18 cellular contexts compared by ENCODE assay signal in the genomic region with DNA sequence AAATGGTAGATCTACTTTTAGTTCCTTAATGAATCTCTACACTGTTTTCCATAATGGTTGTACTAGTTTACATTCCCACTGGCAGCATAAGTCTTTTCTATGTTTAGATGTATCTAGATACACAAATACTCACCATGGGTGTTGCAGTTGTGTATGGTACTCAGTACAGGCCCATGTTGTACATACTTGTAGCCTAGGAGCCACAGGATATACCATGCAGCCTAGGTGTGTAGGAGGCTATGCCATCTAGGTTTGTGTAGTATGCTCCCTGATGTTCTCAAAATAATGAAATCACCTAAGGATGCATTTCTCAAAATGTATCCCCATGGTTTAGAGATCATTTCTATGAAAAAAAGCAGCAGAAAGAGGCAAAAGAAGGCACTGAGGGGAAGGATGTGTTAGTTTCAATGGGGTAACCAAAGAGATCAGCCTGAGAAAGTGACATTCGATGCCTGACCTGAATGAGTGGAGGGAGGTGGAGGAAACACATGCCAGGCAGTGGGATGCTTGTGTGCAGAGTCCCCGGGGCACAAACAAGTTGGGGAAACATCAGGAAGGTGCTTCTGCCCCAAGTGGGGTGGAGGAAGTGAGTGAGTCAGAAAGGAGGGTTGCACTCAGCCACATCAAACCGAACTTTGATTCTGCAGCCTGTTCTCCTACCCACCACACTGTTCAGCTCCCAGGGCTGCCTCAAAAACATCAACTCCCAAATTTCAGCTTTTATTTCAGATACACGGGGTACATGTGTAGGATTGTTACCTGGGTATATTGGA.
DNase-seq lines count a peak whose midpoint lies in the region; ATAC-seq and TF ChIP-seq lines count a peak whose summit lies in the region.
"Had no signal": no experiment of that assay in that cellular context is flagged by ENCODE, and none has a peak within 500 bp of the region (broad histone marks: within the 10 kb centered on the region; RNA-seq: fewer than 3 reads in every experiment).

No MANE protein-coding gene starts in this region.

- peak overlapping the region; percentile 22 for H3K27ac Mint-ChIP-seq in CD4-positive, alpha-beta T cell
- H3K27ac Mint-ChIP-seq in naive thymus-derived CD4-positive, alpha-beta T cell = peak overlapping the region in 8 of 9 donors; percentile 23 to 90 (median 73)
- H3K27ac Mint-ChIP-seq: activated B cell treated with CpG ODN at 0.5 μM for 24 hours; activated T-helper 2 cell treated with anti-CD3 and anti-CD28 coated beads, Interferon-gamma antibody, Interleukin-2, Interleukin-4, amounts not matched to agents 10 μg/mL and 5 μg/mL and 100 μg/mL, durations not matched to agents 14 hours and 24 hours and 36 hours; naive B cell had no signal

- H3K27ac ChIP-seq in CD4-positive, alpha-beta T cell (ENCODE audit: low read depth, low read length) = no peak overlapping the region
- peak overlapping the region; percentile 26 for H3K27ac ChIP-seq in naive thymus-derived CD4-positive, alpha-beta T cell (ENCODE audit: low read depth, low read length)
- H3K27ac ChIP-seq: pancreas had no signal

- H3K9me3 ChIP-seq in CD4-positive, alpha-beta T cell (ENCODE audit: control insufficient read depth, low read length) = no peaks in the 10 kb centered on the region
- H3K9me3 ChIP-seq in naive thymus-derived CD4-positive, alpha-beta T cell (ENCODE audit: control insufficient read depth in 2 of 3, low read length in 3 of 3) = no peaks in the 10 kb centered on the region
- H3K9me3 ChIP-seq: HAP-1, pancreas had no signal

- H3K27me3 ChIP-seq in CD4-positive, alpha-beta T cell (ENCODE audit: control insufficient read depth, insufficient read depth, low read length) = no peaks in the 10 kb centered on the region
- no peaks in the 10 kb centered on the region for H3K27me3 ChIP-seq in naive thymus-derived CD4-positive, alpha-beta T cell (ENCODE audit: control insufficient read depth in 2 of 2, insufficient read depth in 2 of 2, low read length in 2 of 2)
- H3K27me3 ChIP-seq: pancreas had no signal

- intact Hi-C loops in CD4-positive, alpha-beta T cell (cut with DNase I, micrococcal nuclease) = loop anchor here in 1 of 2 experiments (1.0 kb wide), 1 partner anchor 14 kb away; no protein-coding TSS in a partner anchor
- intact Hi-C loops in naive thymus-derived CD4-positive, alpha-beta T cell (cut with micrococcal nuclease) = loop anchor here in 1 of 2 donors (1.0 kb wide), 1 partner anchor 14 kb away; no protein-coding TSS in a partner anchor
- intact Hi-C loops in left colon (cut with DNase I, micrococcal nuclease) = no loop called here

- ATAC-seq in CD4-positive, alpha-beta T cell (ENCODE audit: poor library complexity) = peak; percentile 93
- ATAC-seq in naive thymus-derived CD4-positive, alpha-beta T cell = peak; percentile 91
- ATAC-seq in left colon = no peak
- ATAC-seq: pancreas, sciatic nerve had no signal

- no peak for TF ChIP-seq CTCF in CD4-positive, alpha-beta T cell (IDR thresholded peaks at IDR 0.05)

- POLR2A ChIA-PET in CD4-positive, alpha-beta T cell (lab: Charles Lee) = interaction anchor here (0.6 kb wide), 1 partner anchor 1965 kb away, joined by 4 read pairs; no protein-coding TSS in a partner anchor
- POLR2A ChIA-PET in naive thymus-derived CD4-positive, alpha-beta T cell (lab: Charles Lee) = interaction anchor here (0.7 kb wide), 1 partner anchor 9 kb away, joined by 3 read pairs; no protein-coding TSS in a partner anchor

- no peaks in the 10 kb centered on the region for H3K36me3 ChIP-seq in naive thymus-derived CD4-positive, alpha-beta T cell (ENCODE audit: control insufficient read depth in 2 of 3, insufficient read depth in 3 of 3, low read length in 3 of 3)
- H3K36me3 ChIP-seq: HAP-1, pancreas had no signal

- no peaks in the 10 kb centered on the region for H3K27me3 Mint-ChIP-seq in CD4-positive, alpha-beta T cell
- no peaks in the 10 kb centered on the region for H3K27me3 Mint-ChIP-seq in naive thymus-derived CD4-positive, alpha-beta T cell
- H3K27me3 Mint-ChIP-seq: activated B cell treated with CpG ODN at 0.5 μM for 24 hours had no signal

- H3K4me3 Mint-ChIP-seq in CD4-positive, alpha-beta T cell = no peak overlapping the region
- H3K4me3 Mint-ChIP-seq in naive thymus-derived CD4-positive, alpha-beta T cell = peak overlapping the region in 9 of 10 donors; percentile 36 to 72 (median 55)
- H3K4me3 Mint-ChIP-seq: activated B cell treated with CpG ODN at 0.5 μM for 24 hours, naive B cell had no signal

- H3K36me3 Mint-ChIP-seq in CD4-positive, alpha-beta T cell (ENCODE audit: low read depth) = no peaks in the 10 kb centered on the region
- H3K36me3 Mint-ChIP-seq in naive thymus-derived CD4-positive, alpha-beta T cell = peaks cover 5 to 15% (median 10%) of the 10 kb centered on the region in 5 donors

- H3K9me3 Mint-ChIP-seq in CD4-positive, alpha-beta T cell = peaks cover 4% of the 10 kb centered on the region
- H3K9me3 Mint-ChIP-seq in naive thymus-derived CD4-positive, alpha-beta T cell = peaks cover 0 to 10% (median 5%) of the 10 kb centered on the region in 11 donors
- H3K9me3 Mint-ChIP-seq: activated T-helper 2 cell treated with anti-CD3 and anti-CD28 coated beads, Interferon-gamma antibody, Interleukin-2, Interleukin-4, amounts not matched to agents 10 μg/mL and 5 μg/mL and 100 μg/mL, durations not matched to agents 14 hours and 24 hours and 36 hours had no signal

- peak in 8 of 10 experiments; percentile 3 to 43 (median 32) for DNase-seq in CD4-positive, alpha-beta T cell
- DNase-seq in M059J (ENCODE audit: low read depth) = peak; percentile 31
- DNase-seq in activated T-cell treated with anti-CD3 and anti-CD28 coated beads, Interleukin-2, amount 50 U/mL, for 1 hour = peak; percentile 41
- DNase-seq in naive thymus-derived CD4-positive, alpha-beta T cell = peak in 7 of 9 donors; percentile 9 to 60 (median 18)
- no peak for DNase-seq in left colon
- DNase-seq in T1000 (lab: John Stamatoyannopoulos, UW) = no peak
- DNase-seq in NCI-H1930 (lab: John Stamatoyannopoulos, UW) = no peak
- DNase-seq: activated B cell treated with CpG ODN at 0.5 μM for 24 hours, DMS79, mesenchymal stem cell, naive B cell, NCI-H1417, NCI-H526 treated with DMSO at 0.1 percent for 48 hours, pancreas, SHP77 had no signal

- H3K4me1 Mint-ChIP-seq in CD4-positive, alpha-beta T cell (ENCODE audit: low read depth) = peaks cover 64% of the 10 kb centered on the region
- H3K4me1 Mint-ChIP-seq in naive thymus-derived CD4-positive, alpha-beta T cell = peaks cover 9 to 75% (median 58%) of the 10 kb centered on the region in 7 donors
- H3K4me1 Mint-ChIP-seq: activated B cell treated with CpG ODN at 0.5 μM for 24 hours, naive B cell had no signal

- CTCF ChIA-PET in CD4-positive, alpha-beta T cell (lab: Charles Lee) = no interaction called here
- CTCF ChIA-PET in naive thymus-derived CD4-positive, alpha-beta T cell (lab: Charles Lee) = no interaction called here

- no peak overlapping the region for H3K4me3 ChIP-seq in naive thymus-derived CD4-positive, alpha-beta T cell (ENCODE audit: low read length)
- H3K4me3 ChIP-seq: HAP-1, pancreas had no signal

- H3K4me1 ChIP-seq in naive thymus-derived CD4-positive, alpha-beta T cell (ENCODE audit: control insufficient read depth in 2 of 2, insufficient read depth in 2 of 2, low read length in 2 of 2) = peaks cover 0 to 11% of the 10 kb centered on the region in 2 donors
- H3K4me1 ChIP-seq: HAP-1, pancreas had no signal

Comparison
In these comparisons a context has a peak if more than half of its experiments do, and no peak if none do; other contexts are left out.
1. DNase-seq: peak in CD4-positive, alpha-beta T cell (8 of 10), M059J (single experiment), activated T-cell treated with anti-CD3 and anti-CD28 coated beads, Interleukin-2, amount 50 U/mL, for 1 hour (single experiment) and naive thymus-derived CD4-positive, alpha-beta T cell (7 of 9); none in left colon (0 of 2), T1000 (single experiment) and NCI-H1930 (0 of 2).